8 cellular contexts compared by ENCODE assay signal in the genomic region with DNA sequence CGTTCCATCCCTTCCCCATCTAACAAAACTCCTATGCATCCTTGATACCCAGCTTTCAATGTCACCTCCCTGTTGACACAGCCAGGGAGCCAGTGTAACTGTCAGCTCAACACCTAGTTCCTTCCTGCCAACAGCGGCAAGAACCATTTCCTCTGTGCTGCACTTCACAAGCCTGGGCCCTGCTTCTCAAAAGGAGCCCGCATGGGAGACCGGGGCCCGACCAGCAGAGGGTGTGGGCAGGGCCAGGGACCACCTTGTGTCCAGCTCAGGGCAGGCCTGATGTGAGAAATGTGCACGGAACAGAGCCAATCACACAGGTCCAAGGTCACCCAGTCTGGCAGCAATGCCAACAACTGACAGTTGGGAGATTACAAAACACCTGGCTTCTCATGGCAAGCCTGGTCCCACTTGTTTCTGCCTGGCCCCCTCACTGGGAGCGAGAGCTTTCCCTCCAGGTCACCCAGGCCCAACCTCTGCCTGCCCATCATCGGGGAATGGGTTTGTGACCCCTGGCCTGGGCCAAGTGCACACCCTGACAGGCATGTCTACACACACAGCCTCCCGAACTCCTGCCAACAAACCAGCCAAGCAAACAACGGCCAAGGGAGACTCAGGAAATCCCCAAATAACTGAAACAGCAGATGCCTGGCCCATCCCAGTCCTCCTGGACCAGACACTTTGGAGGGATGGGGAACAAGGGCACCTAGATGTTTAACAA. TPM values are rescaled to one million over a fixed set of nuclear protein-coding genes. Genes with fewer than 3 reads are reported as not detected.
DNase-seq lines count a peak whose midpoint lies in the region; ATAC-seq, FAIRE-seq and TF ChIP-seq lines count a peak whose summit lies in the region.

No MANE protein-coding gene starts in this region.

- peak; percentile 58 for DNase-seq in Right ventricle myocardium superior
- no peak for DNase-seq in left cardiac atrium
- no peak for DNase-seq in activated B cell treated with CpG ODN at 0.5 μM for 24 hours
- DNase-seq in endothelial cell of umbilical vein (ENCODE audit: low read depth, low spot score) = peak; percentile 44
- DNase-seq in pons (ENCODE audit: low spot score) = peak; percentile 33
- DNase-seq in ureter (ENCODE audit: low spot score) = no peak
- DNase-seq in D721Med (ENCODE audit: insufficient read length, low spot score) = no peak
- DNase-seq in NCI-H510A (lab: John Stamatoyannopoulos, UW) = no peak

- H3K4me3 Mint-ChIP-seq in activated B cell treated with CpG ODN at 0.5 μM for 24 hours = peak overlapping the region; percentile 97

- H3K27ac Mint-ChIP-seq in activated B cell treated with CpG ODN at 0.5 μM for 24 hours = peak overlapping the region; percentile 95

- no peak overlapping the region for H3K27ac ChIP-seq in endothelial cell of umbilical vein (ENCODE audit: insufficient read depth, low read depth, low read length)

- no peak overlapping the region for H2AFZ ChIP-seq in endothelial cell of umbilical vein (ENCODE audit: low read depth, low read length)

- FAIRE-seq in endothelial cell of umbilical vein (lab: Jason Lieb, UNC) (peak; percentile 43), D721Med (lab: Jason Lieb, UNC) (no peak)

- H4K20me1 ChIP-seq in endothelial cell of umbilical vein (replicated peaks; ENCODE audit: control insufficient read depth, extremely low read depth, insufficient read depth, low read length) = no peaks in the 10 kb centered on the region

- H3K9me1 ChIP-seq in endothelial cell of umbilical vein (replicated peaks; ENCODE audit: control insufficient read depth, extremely low read depth, insufficient read depth, low read length) = no peaks in the 10 kb centered on the region

- H3K36me3 Mint-ChIP-seq in activated B cell treated with CpG ODN at 0.5 μM for 24 hours (ENCODE audit: low read depth) = peaks cover 30% of the 10 kb centered on the region

- dilution Hi-C loops in endothelial cell of umbilical vein (cut with MboI; ENCODE audit: extremely low pct_ligation_motif_present, low sequenced_read_pairs) = no loop called here

- H3K4me2 ChIP-seq in endothelial cell of umbilical vein (ENCODE audit: insufficient read depth, low read length) = no peak overlapping the region

- peaks cover 33% of the 10 kb centered on the region for H3K79me2 ChIP-seq in endothelial cell of umbilical vein (ENCODE audit: control insufficient read depth, insufficient read depth, low read length)

- H3K9ac ChIP-seq in endothelial cell of umbilical vein (replicated peaks; ENCODE audit: extremely low read depth, insufficient read depth, low read length) = no peak overlapping the region

- H3K27me3 Mint-ChIP-seq in activated B cell treated with CpG ODN at 0.5 μM for 24 hours = no peaks in the 10 kb centered on the region

- no peaks in the 10 kb centered on the region for H3K9me3 ChIP-seq in endothelial cell of umbilical vein (replicated peaks; ENCODE audit: control insufficient read depth, insufficient read depth, low read length)

- TF ChIP-seq CTCF in activated B cell treated with CpG ODN at 0.5 μM for 24 hours (IDR thresholded peaks at IDR 0.05) = no peak
- TF ChIP-seq CTCF in endothelial cell of umbilical vein (IDR thresholded peaks at IDR 0.05; ENCODE audit: extremely low read depth in 1 of 2, insufficient read depth in 1 of 2, low read depth in 1 of 2, low read length in 2 of 2) = peak in 1 of 2 donors; percentile 2
- TF ChIP-seq CTCF in D721Med (IDR thresholded peaks at IDR 0.05; ENCODE audit: insufficient read depth, missing control alignments) = no peak

- H3K4me3 ChIP-seq in endothelial cell of umbilical vein (replicated peaks in 1 of 3; ENCODE audit: insufficient read depth in 1 of 3, low read depth in 1 of 3, low read length in 3 of 3) = no peak overlapping the region

- BruUV-seq in endothelial cell of umbilical vein (replicated peaks; lab: Mats Ljungman, UMichigan) = no TSS peak

- POLR2A ChIA-PET in activated B cell treated with CpG ODN at 0.5 μM for 24 hours (lab: Charles Lee) = interaction anchor here (0.7 to 2.9 kb wide), 5 partner anchors 9 to 146 kb away, joined by 3 to 26 read pairs (median 3); partner anchors contain the start of genes HIGD2A, NOP16 and TSPAN17
- POLR2A ChIA-PET in endothelial cell of umbilical vein (lab: Charles Lee) = no interaction called here

- intact Hi-C loops in Right ventricle myocardium superior (cut with DNase I) = loop anchor here (10.0 kb wide), 1 partner anchor 119 kb away; the partner anchor contains the start of gene CLTB
- intact Hi-C loops in left cardiac atrium (cut with DNase I) = no loop called here
- intact Hi-C loops in activated B cell treated with CpG ODN at 0.5 μM for 24 hours (cut with micrococcal nuclease) = loop anchor here (1.0 to 10.0 kb wide), 3 partner anchors 8 to 1581 kb away; partner anchors contain the start of gene N4BP3
- intact Hi-C loops in endothelial cell of umbilical vein (cut with micrococcal nuclease) = loop anchor here (10.0 kb wide), 2 partner anchors 461 to 961 kb away; partner anchors contain the start of gene PDLIM7

- ATAC-seq in Right ventricle myocardium superior (ENCODE audit: poor library complexity) (no peak), left cardiac atrium (no peak), activated B cell treated with CpG ODN at 0.5 μM for 24 hours (ENCODE audit: low read depth) (no peak)

- peaks cover 40% of the 10 kb centered on the region for H3K4me1 ChIP-seq in endothelial cell of umbilical vein (ENCODE audit: control insufficient read depth, extremely low read depth, insufficient read depth, low read length)

- peaks cover 67% of the 10 kb centered on the region for H3K4me1 Mint-ChIP-seq in activated B cell treated with CpG ODN at 0.5 μM for 24 hours

- TF ChIP-seq POLR2A in endothelial cell of umbilical vein (IDR thresholded peaks at IDR 0.05; ENCODE audit: low read depth, low read length) = no peak

- no peaks in the 10 kb centered on the region for H3K9me3 Mint-ChIP-seq in activated B cell treated with CpG ODN at 0.5 μM for 24 hours

- H3K27me3 ChIP-seq in endothelial cell of umbilical vein (ENCODE audit: control insufficient read depth in 2 of 2, insufficient read depth in 2 of 2, low read length in 2 of 2) = no peaks in the 10 kb centered on the region

- CTCF ChIA-PET in activated B cell treated with CpG ODN at 0.5 μM for 24 hours (lab: Charles Lee) = interaction anchor here (1.0 to 3.3 kb wide), 2 partner anchors 9 to 86 kb away, joined by 3 to 19 read pairs; partner anchors contain the start of gene FAF2
- CTCF ChIA-PET in endothelial cell of umbilical vein (lab: Charles Lee) = interaction anchor here (1.2 to 1.6 kb wide), 2 partner anchors 9 to 118 kb away, joined by 5 to 15 read pairs; partner anchors contain the start of gene CLTB

- H3K36me3 ChIP-seq in endothelial cell of umbilical vein (ENCODE audit: control insufficient read depth in 2 of 2, extremely low read depth in 1 of 2, insufficient read depth in 2 of 2, low read length in 2 of 2) = peaks cover 6 to 24% of the 10 kb centered on the region in 2 experiments

TF ChIP-seq in endothelial cell of umbilical vein, 7 proteins besides CTCF, POLR2A, EP300 and RAD21:
- TF ChIP-seq GATA2 (IDR thresholded peaks at IDR 0.05; ENCODE audit: insufficient read depth, insufficient read length, low read depth, low read length) (no peak), EZH2 (IDR thresholded peaks at IDR 0.05; ENCODE audit: borderline replicate concordance, low read depth, low read length, severe bottlenecking) (no peak)

RNA-seq across cellular contexts. Expression of gene RNF44, which starts 3.1 kb away (rescaled TPM):
- total RNA-seq in Right ventricle myocardium superior (27.8 TPM), left cardiac atrium (10 to 100 TPM; 24.5 to 26.6 TPM), activated B cell treated with CpG ODN at 0.5 μM for 24 hours (78.6 and 96.5 TPM in 2 replicates), endothelial cell of umbilical vein (50.2 and 51.5 TPM in 2 replicates), ureter (71.5 TPM)
- 19.8 and 24.4 TPM in 2 replicates for polyA plus RNA-seq in endothelial cell of umbilical vein
- polyA plus RNA-seq in endothelial cell of umbilical vein (2011; cell fraction: cytosol; rRNA removed) = 9.4 and 14.2 TPM in 2 replicates
- polyA plus RNA-seq in endothelial cell of umbilical vein (2011; cell fraction: nucleus; rRNA removed) = 92.2 and 101 TPM in 2 replicates
- polyA plus RNA-seq in endothelial cell of umbilical vein (2012) = 18.6 and 27.9 TPM in 2 replicates
- 12.4 and 16.3 TPM in 2 replicates for polyA minus RNA-seq in endothelial cell of umbilical vein
- polyA minus RNA-seq in endothelial cell of umbilical vein (2011; cell fraction: cytosol; rRNA and poly(A)+ RNA removed) = 17.8 TPM
- polyA minus RNA-seq in endothelial cell of umbilical vein (2011; cell fraction: nucleus; rRNA and poly(A)+ RNA removed) = 30.6 and 52.0 TPM in 2 replicates

RNA-seq across cellular contexts. Expression of gene CDHR2, which starts 15.1 kb away (rescaled TPM):
- 0.19 TPM for total RNA-seq in Right ventricle myocardium superior
- total RNA-seq in left cardiac atrium = under 1 TPM; 0.29 TPM
- total RNA-seq in activated B cell treated with CpG ODN at 0.5 μM for 24 hours = 0.31 and 0.42 TPM in 2 replicates
- not detected in 2 replicates for total RNA-seq in endothelial cell of umbilical vein
- polyA plus RNA-seq in endothelial cell of umbilical vein = not detected in 2 replicates
- polyA plus RNA-seq in endothelial cell of umbilical vein (2011; cell fraction: cytosol; rRNA removed) = not detected in 2 replicates
- not detected in 2 replicates for polyA plus RNA-seq in endothelial cell of umbilical vein (2011; cell fraction: nucleus; rRNA removed)
- polyA plus RNA-seq in endothelial cell of umbilical vein (2012) = 0.18 TPM in 1 of 2 replicates, not detected in the other
- polyA minus RNA-seq in endothelial cell of umbilical vein = not detected in 2 replicates
- polyA minus RNA-seq in endothelial cell of umbilical vein (2011; cell fraction: cytosol; rRNA and poly(A)+ RNA removed) = not detected
- not detected in 2 replicates for polyA minus RNA-seq in endothelial cell of umbilical vein (2011; cell fraction: nucleus; rRNA and poly(A)+ RNA removed)
- not detected for total RNA-seq in ureter

Comparison
In these comparisons a context has a peak if more than half of its experiments do, and no peak if none do; other contexts are left out.
1. DNase-seq: peak in Right ventricle myocardium superior (single experiment), endothelial cell of umbilical vein (single experiment) and pons (single experiment); none in left cardiac atrium (single experiment), activated B cell treated with CpG ODN at 0.5 μM for 24 hours (single experiment), ureter (single experiment), D721Med (single experiment) and NCI-H510A (single experiment).
2. intact Hi-C loops: an anchor here in Right ventricle myocardium superior (10.0 kb wide), activated B cell treated with CpG ODN at 0.5 μM for 24 hours (1.0 to 10.0 kb wide) and endothelial cell of umbilical vein (10.0 kb wide); none called in left cardiac atrium.